In the genomic region with DNA sequence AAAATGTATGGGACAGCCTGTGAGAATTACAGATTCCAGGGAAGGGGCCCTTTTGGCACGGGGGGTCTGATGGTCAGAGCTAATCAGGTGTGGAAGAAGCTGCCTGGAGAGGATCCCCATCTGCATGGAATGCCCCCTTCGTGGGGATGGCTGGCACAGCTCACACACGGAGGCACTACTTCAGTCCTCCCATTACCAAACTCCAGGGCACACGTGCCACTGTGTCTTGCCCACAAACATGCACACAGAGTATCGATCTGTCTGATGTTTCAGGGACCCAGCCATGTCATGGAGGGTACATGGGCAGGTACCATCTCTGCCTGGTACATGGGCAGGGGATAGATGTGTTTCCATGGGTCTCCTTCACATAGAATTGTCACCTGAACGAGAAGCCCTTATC, we compare ENCODE assay signal across 19 cellular contexts. TPM values are rescaled to one million over a fixed set of nuclear protein-coding genes. Genes with fewer than 3 reads are reported as not detected.
DNase-seq lines count a peak whose midpoint lies in the region; ATAC-seq, FAIRE-seq and TF ChIP-seq lines count a peak whose summit lies in the region.
"Had no signal": no experiment of that assay in that cellular context is flagged by ENCODE, and none has a peak within 500 bp of the region (broad histone marks: within the 10 kb centered on the region; RNA-seq: fewer than 3 reads in every experiment).

No MANE protein-coding gene starts in this region.

- CTCF ChIA-PET in HepG2 (lab: Yijun Ruan, JAX; ENCODE audit: low intra/inter-chr PET ratio, low total read pairs), result no interaction called here

- no peaks in the 10 kb centered on the region for H3K27me3 Mint-ChIP-seq in activated CD4-positive, alpha-beta T cell treated with anti-CD3 and anti-CD28 coated beads, Interleukin-2, amount 10 ng/mL, durations not matched to agents 24 days and 14 days
- H3K27me3 Mint-ChIP-seq: CD4-positive, CD25-positive, alpha-beta regulatory T cell had no signal

- H3K4me2 ChIP-seq in HepG2 (ENCODE audit: low read depth, low read length), result no peak overlapping the region
- H3K4me2 ChIP-seq: SK-N-SH had no signal

- no peak for ATAC-seq in Right ventricle myocardium superior (ENCODE audit: poor library complexity)
- ATAC-seq in RWPE2 (ENCODE audit: low read depth), result no peak
- no peak for ATAC-seq in HepG2

- no peak for TF ChIP-seq POLR2A in HepG2 (IDR thresholded peaks at IDR 0.05; ENCODE audit: insufficient read depth in 1 of 2, low read depth in 2 of 2, low read length in 2 of 2)
- TF ChIP-seq POLR2A in suprapubic skin (IDR thresholded peaks at IDR 0.05), result no peak

- H3K27ac ChIP-seq in left ventricle myocardium inferior (replicated peaks) (no peak overlapping the region), RWPE2 (ENCODE audit: poor library complexity, severe bottlenecking) (no peak overlapping the region), HepG2 (ENCODE audit: extremely low read length, insufficient read depth, low read length) (no peak overlapping the region), suprapubic skin (no peak overlapping the region)
- H3K27ac ChIP-seq: RWPE1 had no signal

- peaks cover 4% of the 10 kb centered on the region for H3K4me1 Mint-ChIP-seq in activated CD4-positive, alpha-beta T cell treated with anti-CD3 and anti-CD28 coated beads, Interleukin-2, amount 10 ng/mL, durations not matched to agents 24 days and 14 days

- no peaks in the 10 kb centered on the region for H3K36me3 Mint-ChIP-seq in activated CD4-positive, alpha-beta T cell treated with anti-CD3 and anti-CD28 coated beads, Interleukin-2, amount 10 ng/mL, durations not matched to agents 24 days and 14 days (ENCODE audit: low read depth)

- TF ChIP-seq EP300 in HepG2 (IDR thresholded peaks at IDR 0.05; ENCODE audit: low read depth in 2 of 2, low read length in 2 of 2) (no peak), HepG2 (CRISPR knock-in tag; IDR thresholded peaks at IDR 0.05; ENCODE audit: borderline replicate concordance) (no peak), suprapubic skin (IDR thresholded peaks at IDR 0.05) (no peak)

- H3K4me3 Mint-ChIP-seq in activated CD4-positive, alpha-beta T cell treated with anti-CD3 and anti-CD28 coated beads, Interleukin-2, amount 10 ng/mL, durations not matched to agents 24 days and 14 days, result no peak overlapping the region
- H3K4me3 Mint-ChIP-seq: CD4-positive, CD25-positive, alpha-beta regulatory T cell had no signal

- no peaks in the 10 kb centered on the region for H3K9me3 Mint-ChIP-seq in activated CD4-positive, alpha-beta T cell treated with anti-CD3 and anti-CD28 coated beads, Interleukin-2, amount 10 ng/mL, durations not matched to agents 24 days and 14 days
- H3K9me3 Mint-ChIP-seq: CD4-positive, CD25-positive, alpha-beta regulatory T cell had no signal

- intact Hi-C loops in Right ventricle myocardium superior (cut with DNase I) (no loop called here), left ventricle myocardium inferior (cut with micrococcal nuclease) (no loop called here), HepG2 (cut with micrococcal nuclease; ENCODE audit: unreplicated experiment) (no loop called here)
- intact Hi-C loops in activated CD4-positive, alpha-beta T cell treated with anti-CD3 and anti-CD28 coated beads, Interleukin-2, amount 10 ng/mL, durations not matched to agents 24 days and 14 days (cut with micrococcal nuclease), result no loop called here

- no peak for FAIRE-seq in HepG2 (lab: Jason Lieb, UNC)
- FAIRE-seq: GM18507 had no signal

- H2AFZ ChIP-seq in HepG2 (ENCODE audit: low read length), result no peak overlapping the region

- TF ChIP-seq CTCF in left ventricle myocardium inferior (IDR thresholded peaks at IDR 0.05; ENCODE audit: borderline replicate concordance) (no peak), RWPE2 (IDR thresholded peaks at IDR 0.05; ENCODE audit: poor library complexity, severe bottlenecking) (no peak), HepG2 (CRISPR knock-in tag; IDR thresholded peaks at IDR 0.05) (no peak), suprapubic skin (IDR thresholded peaks at IDR 0.05) (no peak)

- DNase-seq in Right ventricle myocardium superior (peak; percentile 6), left ventricle myocardium inferior (no peak), RWPE2 (ENCODE audit: low spot score) (peak; percentile 16), HepG2 (ENCODE audit: low spot score) (no peak), suprapubic skin (ENCODE audit: low spot score in 2 of 2) (peak; percentile 21 to 54), MV-4-11 (lab: John Stamatoyannopoulos, UW) (no peak), DMS153 treated with DMSO at 0.1 percent for 48 hours (lab: John Stamatoyannopoulos, UW; ENCODE audit: unreplicated experiment) (no peak)
- DNase-seq in activated CD4-positive, alpha-beta T cell treated with anti-CD3 and anti-CD28 coated beads, Interleukin-2, amount 10 ng/mL, durations not matched to agents 24 days and 14 days, result no peak
- DNase-seq: CD4-positive, CD25-positive, alpha-beta regulatory T cell; DMS153; H7; KBM-7; NCI-H1105 treated with DMSO at 0.1 percent for 48 hours; NCI-H2029; NCI-H446 treated with DMSO at 0.1 percent for 48 hours; NCI-H526; SK-N-SH had no signal

- no TSS peak for BruUV-seq in HepG2 (replicated peaks; lab: Mats Ljungman, UMichigan)

- H3K4me1 ChIP-seq in left ventricle myocardium inferior (peaks cover 35% of the 10 kb centered on the region), RWPE2 (ENCODE audit: insufficient read depth, poor library complexity, severe bottlenecking) (no peaks in the 10 kb centered on the region), HepG2 (ENCODE audit: insufficient read depth, low read length) (peaks cover 95% of the 10 kb centered on the region), suprapubic skin (peaks cover 8% of the 10 kb centered on the region)

- H3K79me2 ChIP-seq in HepG2 (ENCODE audit: insufficient read depth, low read length), result peaks cover 100% of the 10 kb centered on the region

- no peak for TF ChIP-seq RAD21 in HepG2 (CRISPR knock-in tag; IDR thresholded peaks at IDR 0.05)

- H4K20me1 ChIP-seq in HepG2 (ENCODE audit: insufficient read depth, low read length), result peaks cover 100% of the 10 kb centered on the region

- H3K9me3 ChIP-seq in left ventricle myocardium inferior (replicated peaks) (no peaks in the 10 kb centered on the region), RWPE2 (ENCODE audit: severe bottlenecking) (no peaks in the 10 kb centered on the region), HepG2 (ENCODE audit: low read length) (no peaks in the 10 kb centered on the region), suprapubic skin (no peaks in the 10 kb centered on the region)
- H3K9me3 ChIP-seq: SK-N-SH had no signal

- H3K27me3 ChIP-seq in left ventricle myocardium inferior (ENCODE audit: low read depth) (no peaks in the 10 kb centered on the region), RWPE2 (ENCODE audit: insufficient read depth, poor library complexity, severe bottlenecking) (no peaks in the 10 kb centered on the region), HepG2 (ENCODE audit: control insufficient read depth in 1 of 2, insufficient read depth in 2 of 2, low read length in 2 of 2) (no peaks in the 10 kb centered on the region), suprapubic skin (no peaks in the 10 kb centered on the region)

- no peak overlapping the region for H3K9ac ChIP-seq in HepG2 (ENCODE audit: insufficient read depth, low read depth, low read length)
- H3K9ac ChIP-seq: SK-N-SH had no signal

- 98% methylated on average over 5 of the region's 6 CpGs for WGBS in HepG2 (ENCODE audit: low lambda C conversion rate)
- 71% methylated on average over 1 of the region's 6 CpGs for WGBS in suprapubic skin

- H3K36me3 ChIP-seq in left ventricle myocardium inferior (peaks cover 8% of the 10 kb centered on the region), RWPE2 (ENCODE audit: low read depth) (no peaks in the 10 kb centered on the region), HepG2 (replicated peaks in 1 of 2; ENCODE audit: control insufficient read depth in 1 of 2, insufficient read depth in 2 of 2, low read length in 2 of 2) (peaks cover 56 to 92% of the 10 kb centered on the region in 2 experiments), suprapubic skin (peaks cover 3% of the 10 kb centered on the region)

- POLR2A ChIA-PET in HepG2 (lab: Yijun Ruan, JAX), result interaction anchor here (1.7 kb wide), 1 partner anchor 16 kb away, joined by 5 read pairs; no protein-coding TSS in a partner anchor

- no peak overlapping the region for H3K27ac Mint-ChIP-seq in activated CD4-positive, alpha-beta T cell treated with anti-CD3 and anti-CD28 coated beads, Interleukin-2, amount 10 ng/mL, durations not matched to agents 24 days and 14 days
- H3K27ac Mint-ChIP-seq: CD4-positive, CD25-positive, alpha-beta regulatory T cell had no signal

- in situ Hi-C loops in HepG2 (cut with HindIII; ENCODE audit: extremely low pct_ligation_motif_present, low pct_unique_long_range_greater_than_20kb), result no loop called here

- H3K4me3 ChIP-seq in left ventricle myocardium inferior, result no peak overlapping the region
- H3K4me3 ChIP-seq in RWPE2 (ENCODE audit: severe bottlenecking), result no peak overlapping the region
- H3K4me3 ChIP-seq in HepG2 (replicated peaks in 1 of 3; ENCODE audit: insufficient read depth in 1 of 3, low read depth in 2 of 3, low read length in 3 of 3), result no peak overlapping the region
- H3K4me3 ChIP-seq in suprapubic skin, result no peak overlapping the region

RNA-seq across cellular contexts. Expression of a gene that starts 14.7 kb away (rescaled TPM):
- total RNA-seq in Right ventricle myocardium superior (0.35 TPM), left ventricle myocardium inferior (0.33 TPM), HepG2 (2016; rRNA removed; fragmentation: Illumina TruSeq; extraction: Trizol) (2.5 and 18.9 TPM in 2 replicates), suprapubic skin (1 to 10 TPM; 2.5 to 4.5 (median 3.1) TPM)
- total RNA-seq in HepG2 (2016; cell fraction: cytosol; rRNA removed; fragmentation: Illumina TruSeq; extraction: Trizol; ENCODE audit: low read depth), result 0.30 and 0.35 TPM in 2 replicates
- 2.0 and 16.5 TPM in 2 replicates for total RNA-seq in HepG2 (2016; cell fraction: insoluble cytoplasmic fraction; rRNA removed; fragmentation: Illumina TruSeq; extraction: Trizol)
- total RNA-seq in HepG2 (2016; cell fraction: membrane; rRNA removed; fragmentation: Illumina TruSeq; extraction: Trizol), result 0.90 and 1.1 TPM in 2 replicates
- 66.8 and 83.4 TPM in 2 replicates for total RNA-seq in HepG2 (2016; cell fraction: nucleus; rRNA removed; fragmentation: Illumina TruSeq; extraction: Trizol)
- 1.3 TPM in 2 replicates for polyA plus RNA-seq in HepG2 (2011; rRNA removed)
- 0.05 TPM in 2 replicates for polyA plus RNA-seq in HepG2 (2011; cell fraction: cytosol; rRNA removed)
- 11.8 and 14.7 TPM in 2 replicates for polyA plus RNA-seq in HepG2 (2011; cell fraction: nucleus; rRNA removed)
- polyA plus RNA-seq in HepG2 (2012), result 1.9 and 2.0 TPM in 2 replicates
- 0.01 and 0.02 TPM in 2 replicates for polyA plus RNA-seq in HepG2 (2016; cell fraction: cytosol; fragmentation: Illumina TruSeq; extraction: Trizol; ENCODE audit: low read depth)
- polyA plus RNA-seq in HepG2 (2016; cell fraction: insoluble cytoplasmic fraction; fragmentation: Illumina TruSeq; extraction: Trizol; ENCODE audit: low read depth), result 0.15 and 0.17 TPM in 2 replicates
- 0.03 and 0.06 TPM in 2 replicates for polyA plus RNA-seq in HepG2 (2016; cell fraction: membrane; fragmentation: Illumina TruSeq; extraction: Trizol; ENCODE audit: low read depth)
- 8.4 and 10.5 TPM in 2 replicates for polyA plus RNA-seq in HepG2 (2016; cell fraction: nucleus; fragmentation: Illumina TruSeq; extraction: Trizol; ENCODE audit: insufficient read depth, low read depth)
- 0.05 and 36.1 TPM in 2 replicates for polyA minus RNA-seq in HepG2 (2011; rRNA and poly(A)+ RNA removed; ENCODE audit: low replicate concordance)
- polyA minus RNA-seq in HepG2 (2011; cell fraction: cytosol; rRNA and poly(A)+ RNA removed), result 0.79 and 0.97 TPM in 2 replicates
- 112 and 125 TPM in 2 replicates for polyA minus RNA-seq in HepG2 (2011; cell fraction: nucleus; rRNA and poly(A)+ RNA removed)
- total RNA-seq in activated CD4-positive, alpha-beta T cell treated with anti-CD3 and anti-CD28 coated beads, Interleukin-2, amount 10 ng/mL, durations not matched to agents 24 days and 14 days, result 0.59 and 0.61 TPM in 2 replicates

Comparison
In these comparisons a context has a peak if more than half of its experiments do, and no peak if none do; other contexts are left out.
1. DNase-seq: peak in Right ventricle myocardium superior (single experiment), RWPE2 (single experiment) and suprapubic skin (2 of 2); none in left ventricle myocardium inferior (single experiment), HepG2 (single experiment), MV-4-11 (single experiment), DMS153 treated with DMSO at 0.1 percent for 48 hours (single experiment) and activated CD4-positive, alpha-beta T cell treated with anti-CD3 and anti-CD28 coated beads, Interleukin-2, amount 10 ng/mL, durations not matched to agents 24 days and 14 days (single experiment).